Comparison of ENCODE assay signal across 8 cellular contexts in the genomic region with DNA sequence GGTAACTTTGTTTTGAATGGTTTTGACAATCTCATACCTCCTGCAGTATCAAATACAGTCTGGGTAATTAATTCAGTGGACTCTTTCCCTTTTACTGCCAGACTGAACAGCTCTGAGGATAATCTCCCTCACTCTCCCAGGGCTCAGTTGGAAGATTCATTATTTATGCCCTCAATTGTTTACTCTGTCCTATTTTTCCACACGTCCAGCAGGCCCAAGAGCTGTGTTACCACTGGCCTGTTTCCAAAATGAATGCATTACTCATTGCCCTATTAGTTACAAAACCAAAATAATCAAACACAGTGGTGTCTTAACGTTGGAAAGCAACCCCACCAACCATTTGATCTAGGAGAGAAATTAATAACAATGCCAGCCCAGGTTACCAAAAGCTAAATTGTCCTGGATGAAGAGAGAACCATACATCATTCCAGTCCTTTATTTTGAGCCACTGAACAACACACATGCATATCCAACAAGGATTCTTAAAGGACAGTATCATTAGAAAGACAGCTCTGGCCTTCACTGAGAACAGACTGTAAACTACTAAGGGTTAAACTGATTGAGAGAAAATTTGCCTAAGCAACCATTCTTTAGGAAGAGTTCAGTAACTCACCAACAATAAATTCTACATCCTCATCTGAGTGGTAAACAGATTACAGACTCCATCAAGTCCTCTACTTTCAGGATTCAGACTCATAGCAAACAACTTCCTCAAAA. TPM values are rescaled to one million over a fixed set of nuclear protein-coding genes. Genes with fewer than 3 reads are reported as not detected.
DNase-seq lines count a peak whose midpoint lies in the region; ATAC-seq and TF ChIP-seq lines count a peak whose summit lies in the region.

No MANE protein-coding gene starts in this region.

- H3K27ac Mint-ChIP-seq in Caco-2 (ENCODE audit: unreplicated experiment), result peak overlapping the region; percentile 47
- peak overlapping the region; percentile 41 for H3K27ac Mint-ChIP-seq in stimulated activated effector memory CD8-positive, alpha-beta T cell treated with anti-CD3 and anti-CD28 coated beads, Interleukin-12 subunit alpha, Interleukin-12 subunit beta, amount 100 ng/mL, for 72 hours

- CTCF ChIA-PET in Caco-2 (lab: Charles Lee), result interaction anchor here (0.6 kb wide), 1 partner anchor 161 kb away, joined by 3 read pairs; no protein-coding TSS in a partner anchor

- H3K36me3 ChIP-seq in Caco-2 (ENCODE audit: control insufficient read depth, insufficient read depth, low read length) (no peaks in the 10 kb centered on the region), adrenal gland (replicated peaks in 1 of 2) (peaks cover 0 to 5% of the 10 kb centered on the region in 2 donors), iPS-20b (ENCODE audit: insufficient read depth, low read depth, low read length) (peaks cover 26% of the 10 kb centered on the region)

- POLR2A ChIA-PET in Caco-2 (lab: Charles Lee), result interaction anchor here (1.1 kb wide), 1 partner anchor 44 kb away, joined by 3 read pairs; no protein-coding TSS in a partner anchor

- peak overlapping the region; percentile 14 to 80 (median 67) for H3K27ac ChIP-seq in adrenal gland
- H3K27ac ChIP-seq in iPS-20b (ENCODE audit: low read length), result peak overlapping the region; percentile 67

- H3K4me1 ChIP-seq in Caco-2, result peaks cover 20% of the 10 kb centered on the region
- H3K4me1 ChIP-seq in adrenal gland (replicated peaks in 1 of 2), result peaks cover 19 to 38% of the 10 kb centered on the region in 2 donors
- H3K4me1 ChIP-seq in iPS-20b (ENCODE audit: insufficient read depth, low read length), result peaks cover 19% of the 10 kb centered on the region; the same call in 1 of the 2 replicates

- DNase-seq in Caco-2 (no peak), M059J (ENCODE audit: low read depth) (peak; percentile 95), adrenal gland (peak; percentile 31 to 62 (median 51)), GOT3 (lab: John Stamatoyannopoulos, UW) (no peak)
- no peak for DNase-seq in stimulated activated effector memory CD8-positive, alpha-beta T cell treated with anti-CD3 and anti-CD28 coated beads, Interleukin-12 subunit alpha, Interleukin-12 subunit beta, amount 100 ng/mL, for 72 hours (ENCODE audit: low spot score in 2 of 2)
- DNase-seq in stimulated activated CD4-positive, alpha-beta T cell treated with anti-CD3 and anti-CD28 coated beads, Interleukin-12 subunit alpha, Interleukin-12 subunit beta, amount 100 ng/mL, for 4 hours, result no peak

- no peaks in the 10 kb centered on the region for H3K9me3 Mint-ChIP-seq in Caco-2 (ENCODE audit: unreplicated experiment)
- H3K9me3 Mint-ChIP-seq in stimulated activated effector memory CD8-positive, alpha-beta T cell treated with anti-CD3 and anti-CD28 coated beads, Interleukin-12 subunit alpha, Interleukin-12 subunit beta, amount 100 ng/mL, for 72 hours, result no peaks in the 10 kb centered on the region

- 7 to 10% (median 9%) methylated on average over 2 of the region's 2 CpGs for WGBS in adrenal gland, 4 donors

- H3K36me3 Mint-ChIP-seq in Caco-2 (ENCODE audit: insufficient read depth, unreplicated experiment), result peaks cover 48% of the 10 kb centered on the region
- H3K36me3 Mint-ChIP-seq in stimulated activated effector memory CD8-positive, alpha-beta T cell treated with anti-CD3 and anti-CD28 coated beads, Interleukin-12 subunit alpha, Interleukin-12 subunit beta, amount 100 ng/mL, for 72 hours, result peaks cover 41% of the 10 kb centered on the region

- no peaks in the 10 kb centered on the region for H3K4me1 Mint-ChIP-seq in Caco-2 (ENCODE audit: low read depth, unreplicated experiment)
- H3K4me1 Mint-ChIP-seq in stimulated activated effector memory CD8-positive, alpha-beta T cell treated with anti-CD3 and anti-CD28 coated beads, Interleukin-12 subunit alpha, Interleukin-12 subunit beta, amount 100 ng/mL, for 72 hours, result peaks cover 28% of the 10 kb centered on the region

- H3K27me3 ChIP-seq in Caco-2 (replicated peaks; ENCODE audit: control insufficient read depth, insufficient read depth, low read length) (no peaks in the 10 kb centered on the region), adrenal gland (no peaks in the 10 kb centered on the region), iPS-20b (ENCODE audit: insufficient read depth, low read length) (no peaks in the 10 kb centered on the region)

- no peak overlapping the region for H3K4me3 Mint-ChIP-seq in Caco-2 (ENCODE audit: unreplicated experiment)
- H3K4me3 Mint-ChIP-seq in stimulated activated effector memory CD8-positive, alpha-beta T cell treated with anti-CD3 and anti-CD28 coated beads, Interleukin-12 subunit alpha, Interleukin-12 subunit beta, amount 100 ng/mL, for 72 hours, result no peak overlapping the region

- peak in 1 of 2 donors; percentile 31 for TF ChIP-seq POLR2A in adrenal gland (IDR thresholded peaks at IDR 0.05)

- intact Hi-C loops in Caco-2 (cut with micrococcal nuclease; ENCODE audit: unreplicated experiment), result no loop called here
- intact Hi-C loops in adrenal gland (cut with DNase I), result no loop called here

- peak overlapping the region; percentile 72 for H3K9ac ChIP-seq in iPS-20b (ENCODE audit: low read depth, low read length)

- no peak for TF ChIP-seq CTCF in Caco-2 (IDR thresholded peaks at IDR 0.05; ENCODE audit: insufficient read depth in 1 of 2, low read depth in 1 of 2, low read length in 1 of 2, severe bottlenecking in 1 of 2, unreplicated experiment in 1 of 2)
- no peak for TF ChIP-seq CTCF in adrenal gland (IDR thresholded peaks at IDR 0.05)

- BruUV-seq in Caco-2 (replicated peaks; lab: Mats Ljungman, UMichigan), result no TSS peak

- no peaks in the 10 kb centered on the region for H3K27me3 Mint-ChIP-seq in Caco-2 (ENCODE audit: insufficient read depth, unreplicated experiment)

- H3K4me3 ChIP-seq in Caco-2 (ENCODE audit: low read depth, low read length), result no peak overlapping the region
- no peak overlapping the region for H3K4me3 ChIP-seq in adrenal gland
- peak overlapping the region; percentile 55 for H3K4me3 ChIP-seq in iPS-20b (ENCODE audit: low read length)

- ATAC-seq in stimulated activated effector memory CD8-positive, alpha-beta T cell treated with anti-CD3 and anti-CD28 coated beads, Interleukin-12 subunit alpha, Interleukin-12 subunit beta, amount 100 ng/mL, for 72 hours, result no peak
- no peak for ATAC-seq in GM19023 (IDR thresholded peaks at IDR 0.05; ENCODE audit: unreplicated experiment)

- no peaks in the 10 kb centered on the region for H3K9me3 ChIP-seq in Caco-2
- no peaks in the 10 kb centered on the region for H3K9me3 ChIP-seq in adrenal gland (replicated peaks in 1 of 3)
- no peaks in the 10 kb centered on the region for H3K9me3 ChIP-seq in iPS-20b (ENCODE audit: insufficient read depth, low read depth, low read length)

RNA-seq across cellular contexts. Expression of a gene that starts 34.5 kb away (rescaled TPM):
- total RNA-seq in Caco-2 (2022), result 37.6 and 39.5 TPM in 2 replicates
- 3.2 and 13.2 TPM in 2 replicates for total RNA-seq in M059J (2014; rRNA removed; shearing (Covaris generic))
- 10 to 100 TPM in 6 of 8 donors, 1 to 10 TPM in 2; 5.5 to 18.3 (median 15.6) TPM for total RNA-seq in adrenal gland
- 10 to 100 TPM in 2 of 3 donors, 1 to 10 TPM in 1; 4.9 to 16.4 (median 10.6) TPM for polyA plus RNA-seq in adrenal gland

RNA-seq across cellular contexts. Expression of a gene that starts 46.7 kb away (rescaled TPM):
- total RNA-seq in Caco-2 (2022), result 77.4 and 85.1 TPM in 2 replicates
- total RNA-seq in M059J (2014; rRNA removed; shearing (Covaris generic)), result 34.4 and 41.7 TPM in 2 replicates
- total RNA-seq in adrenal gland, result 10 to 100 TPM; 45.0 to 62.1 (median 55.1) TPM
- 10 to 100 TPM; 44.0 to 80.8 (median 60.9) TPM for polyA plus RNA-seq in adrenal gland

Comparison
In these comparisons a context has a peak if more than half of its experiments do, and no peak if none do; other contexts are left out.
1. DNase-seq: peak in M059J (single experiment) and adrenal gland (7 of 7); none in Caco-2 (0 of 2), stimulated activated effector memory CD8-positive, alpha-beta T cell treated with anti-CD3 and anti-CD28 coated beads, Interleukin-12 subunit alpha, Interleukin-12 subunit beta, amount 100 ng/mL, for 72 hours (0 of 2), stimulated activated CD4-positive, alpha-beta T cell treated with anti-CD3 and anti-CD28 coated beads, Interleukin-12 subunit alpha, Interleukin-12 subunit beta, amount 100 ng/mL, for 4 hours (single experiment) and GOT3 (single experiment).